17 cellular contexts compared by ENCODE assay signal in genomic region chr2:70918016-70918415, GRCh38. TPM values are rescaled to one million over a fixed set of nuclear protein-coding genes. Genes with fewer than 3 reads are reported as not detected.
DNase-seq lines count a peak whose midpoint lies in the region; ATAC-seq and TF ChIP-seq lines count a peak whose summit lies in the region.
"Had no signal": no experiment of that assay in that cellular context is flagged by ENCODE, and none has a peak within 500 bp of the region (broad histone marks: within the 10 kb centered on the region; RNA-seq: fewer than 3 reads in every experiment).

No MANE protein-coding gene starts in this region.

- no peak for ATAC-seq in activated naive CD8-positive, alpha-beta T cell treated with anti-CD3 and anti-CD28 coated beads, Interleukin-2, amount 10 ng/mL, durations not matched to agents 7 days and 5 days (ENCODE audit: low read depth)
- ATAC-seq in activated naive CD8-positive, alpha-beta T cell treated with anti-CD3 and anti-CD28 coated beads, Interleukin-2, amount 50 U/mL, for 24 hours = no peak
- ATAC-seq in natural killer cell treated with Interleukin-12 subunit alpha and Interleukin-12 subunit beta and Interleukin-15 and Interleukin-18, amount 100 ng/mL, for 72 hours = no peak
- ATAC-seq in GM21367 (IDR thresholded peaks at IDR 0.05; ENCODE audit: unreplicated experiment) = no peak
- ATAC-seq: CD8-positive, alpha-beta T cell; GM23338 had no signal

- POLR2A ChIA-PET in activated naive CD8-positive, alpha-beta T cell treated with anti-CD3 and anti-CD28 coated beads, Interleukin-2, amount 10 ng/mL, durations not matched to agents 7 days and 5 days (lab: Charles Lee) = no interaction called here

- no peak overlapping the region for H3K27ac ChIP-seq in coronary artery

- no peak overlapping the region for H3K4me3 Mint-ChIP-seq in activated naive CD8-positive, alpha-beta T cell treated with anti-CD3 and anti-CD28 coated beads, Interleukin-2, amount 10 ng/mL, durations not matched to agents 7 days and 5 days
- no peak overlapping the region for H3K4me3 Mint-ChIP-seq in activated naive CD8-positive, alpha-beta T cell treated with anti-CD3 and anti-CD28 coated beads, Interleukin-2, amount 50 U/mL, for 24 hours
- no peak overlapping the region for H3K4me3 Mint-ChIP-seq in natural killer cell treated with Interleukin-12 subunit alpha and Interleukin-12 subunit beta and Interleukin-15 and Interleukin-18, amount 100 ng/mL, for 72 hours
- H3K4me3 Mint-ChIP-seq: CD8-positive, alpha-beta T cell; GM23338 had no signal

- H3K27me3 Mint-ChIP-seq in activated naive CD8-positive, alpha-beta T cell treated with anti-CD3 and anti-CD28 coated beads, Interleukin-2, amount 10 ng/mL, durations not matched to agents 7 days and 5 days = peaks cover 27% of the 10 kb centered on the region
- H3K27me3 Mint-ChIP-seq in activated naive CD8-positive, alpha-beta T cell treated with anti-CD3 and anti-CD28 coated beads, Interleukin-2, amount 50 U/mL, for 24 hours = peaks cover 26% of the 10 kb centered on the region
- peaks cover 13 to 24% of the 10 kb centered on the region in 2 donors for H3K27me3 Mint-ChIP-seq in natural killer cell treated with Interleukin-12 subunit alpha and Interleukin-12 subunit beta and Interleukin-15 and Interleukin-18, amount 100 ng/mL, for 72 hours

- no peaks in the 10 kb centered on the region for H3K9me3 Mint-ChIP-seq in activated naive CD8-positive, alpha-beta T cell treated with anti-CD3 and anti-CD28 coated beads, Interleukin-2, amount 10 ng/mL, durations not matched to agents 7 days and 5 days
- no peaks in the 10 kb centered on the region for H3K9me3 Mint-ChIP-seq in activated naive CD8-positive, alpha-beta T cell treated with anti-CD3 and anti-CD28 coated beads, Interleukin-2, amount 50 U/mL, for 24 hours
- H3K9me3 Mint-ChIP-seq in natural killer cell treated with Interleukin-12 subunit alpha and Interleukin-12 subunit beta and Interleukin-15 and Interleukin-18, amount 100 ng/mL, for 72 hours = no peaks in the 10 kb centered on the region
- H3K9me3 Mint-ChIP-seq: CD8-positive, alpha-beta T cell; GM23338 had no signal

- peak; percentile 12 for DNase-seq in activated naive CD8-positive, alpha-beta T cell treated with anti-CD3 and anti-CD28 coated beads, Interleukin-2, amount 10 ng/mL, durations not matched to agents 7 days and 5 days
- DNase-seq in activated naive CD8-positive, alpha-beta T cell treated with anti-CD3 and anti-CD28 coated beads, Interleukin-2, amount 50 U/mL, for 24 hours = no peak
- DNase-seq in coronary artery (ENCODE audit: low spot score) (peak; percentile 46), AG08396 (ENCODE audit: low spot score) (no peak), ecto neural progenitor cell (ENCODE audit: low spot score) (no peak)
- DNase-seq in natural killer cell treated with Interleukin-12 subunit alpha and Interleukin-12 subunit beta and Interleukin-15 and Interleukin-18, amount 100 ng/mL, for 72 hours (ENCODE audit: low spot score) = peak; percentile 15
- DNase-seq: BE2C; CD8-positive, alpha-beta T cell; COR-L47; DMS153; DMS79 treated with DMSO at 0.1 percent for 48 hours; EL; H7 had no signal

- no peak for TF ChIP-seq CTCF in coronary artery (IDR thresholded peaks at IDR 0.05)

- H3K4me1 Mint-ChIP-seq in activated naive CD8-positive, alpha-beta T cell treated with anti-CD3 and anti-CD28 coated beads, Interleukin-2, amount 10 ng/mL, durations not matched to agents 7 days and 5 days = no peaks in the 10 kb centered on the region
- H3K4me1 Mint-ChIP-seq in activated naive CD8-positive, alpha-beta T cell treated with anti-CD3 and anti-CD28 coated beads, Interleukin-2, amount 50 U/mL, for 24 hours = no peaks in the 10 kb centered on the region
- peaks cover 0 to 3% of the 10 kb centered on the region in 2 donors for H3K4me1 Mint-ChIP-seq in natural killer cell treated with Interleukin-12 subunit alpha and Interleukin-12 subunit beta and Interleukin-15 and Interleukin-18, amount 100 ng/mL, for 72 hours (ENCODE audit: low read depth in 2 of 2)
- H3K4me1 Mint-ChIP-seq: CD14-positive monocyte had no signal

- H3K27ac Mint-ChIP-seq in activated naive CD8-positive, alpha-beta T cell treated with anti-CD3 and anti-CD28 coated beads, Interleukin-2, amount 10 ng/mL, durations not matched to agents 7 days and 5 days = no peak overlapping the region
- H3K27ac Mint-ChIP-seq in activated naive CD8-positive, alpha-beta T cell treated with anti-CD3 and anti-CD28 coated beads, Interleukin-2, amount 50 U/mL, for 24 hours = no peak overlapping the region
- H3K27ac Mint-ChIP-seq in natural killer cell treated with Interleukin-12 subunit alpha and Interleukin-12 subunit beta and Interleukin-15 and Interleukin-18, amount 100 ng/mL, for 72 hours = no peak overlapping the region
- H3K27ac Mint-ChIP-seq: CD14-positive monocyte; CD8-positive, alpha-beta T cell; GM23338 had no signal

- no peak overlapping the region for H3K4me3 ChIP-seq in coronary artery
- H3K4me3 ChIP-seq: GM23338 had no signal

- H3K36me3 Mint-ChIP-seq in activated naive CD8-positive, alpha-beta T cell treated with anti-CD3 and anti-CD28 coated beads, Interleukin-2, amount 10 ng/mL, durations not matched to agents 7 days and 5 days = no peaks in the 10 kb centered on the region
- no peaks in the 10 kb centered on the region for H3K36me3 Mint-ChIP-seq in activated naive CD8-positive, alpha-beta T cell treated with anti-CD3 and anti-CD28 coated beads, Interleukin-2, amount 50 U/mL, for 24 hours (ENCODE audit: low read depth)
- no peaks in the 10 kb centered on the region for H3K36me3 Mint-ChIP-seq in natural killer cell treated with Interleukin-12 subunit alpha and Interleukin-12 subunit beta and Interleukin-15 and Interleukin-18, amount 100 ng/mL, for 72 hours
- H3K36me3 Mint-ChIP-seq: CD14-positive monocyte; CD8-positive, alpha-beta T cell had no signal

RNA-seq across cellular contexts. Expression of gene VAX2, which starts 17.6 kb away (rescaled TPM):
- total RNA-seq in activated naive CD8-positive, alpha-beta T cell treated with anti-CD3 and anti-CD28 coated beads, Interleukin-2, amount 10 ng/mL, durations not matched to agents 7 days and 5 days = not detected
- total RNA-seq in natural killer cell treated with Interleukin-12 subunit alpha and Interleukin-12 subunit beta and Interleukin-15 and Interleukin-18, amount 100 ng/mL, for 72 hours = 10 to 100 TPM in 1 of 2 donors, 1 to 10 TPM in 1; 8.4 to 15.8 TPM
- total RNA-seq: CD8-positive, alpha-beta T cell; GM23338; H7; HT1080 had no signal

RNA-seq across cellular contexts. Expression of gene ATP6V1B1, which starts 17.7 kb away (rescaled TPM):
- total RNA-seq in activated naive CD8-positive, alpha-beta T cell treated with anti-CD3 and anti-CD28 coated beads, Interleukin-2, amount 10 ng/mL, durations not matched to agents 7 days and 5 days = not detected
- total RNA-seq in natural killer cell treated with Interleukin-12 subunit alpha and Interleukin-12 subunit beta and Interleukin-15 and Interleukin-18, amount 100 ng/mL, for 72 hours = 1 to 10 TPM; 6.5 to 7.2 TPM
- total RNA-seq: CD8-positive, alpha-beta T cell; GM23338; HT1080 had no signal

Comparison
In these comparisons a context has a peak if more than half of its experiments do, and no peak if none do; other contexts are left out.
1. DNase-seq: peak in activated naive CD8-positive, alpha-beta T cell treated with anti-CD3 and anti-CD28 coated beads, Interleukin-2, amount 10 ng/mL, durations not matched to agents 7 days and 5 days (single experiment), coronary artery (single experiment) and natural killer cell treated with Interleukin-12 subunit alpha and Interleukin-12 subunit beta and Interleukin-15 and Interleukin-18, amount 100 ng/mL, for 72 hours (single experiment); none in activated naive CD8-positive, alpha-beta T cell treated with anti-CD3 and anti-CD28 coated beads, Interleukin-2, amount 50 U/mL, for 24 hours (single experiment), AG08396 (single experiment) and ecto neural progenitor cell (single experiment).
2. RNA of gene VAX2, which starts 17.6 kb away (total RNA-seq): 8.4 to 15.8 TPM in natural killer cell treated with Interleukin-12 subunit alpha and Interleukin-12 subunit beta and Interleukin-15 and Interleukin-18, amount 100 ng/mL, for 72 hours; not detected in activated naive CD8-positive, alpha-beta T cell treated with anti-CD3 and anti-CD28 coated beads, Interleukin-2, amount 10 ng/mL, durations not matched to agents 7 days and 5 days; every median in the first group is over 4 times any median in the second.
3. RNA of gene ATP6V1B1, which starts 17.7 kb away (total RNA-seq): 6.5 to 7.2 TPM in natural killer cell treated with Interleukin-12 subunit alpha and Interleukin-12 subunit beta and Interleukin-15 and Interleukin-18, amount 100 ng/mL, for 72 hours; not detected in activated naive CD8-positive, alpha-beta T cell treated with anti-CD3 and anti-CD28 coated beads, Interleukin-2, amount 10 ng/mL, durations not matched to agents 7 days and 5 days; every median in the first group is over 4 times any median in the second.